In genomic region chr13:97659602-97660001, GRCh38 we compare ENCODE assay signal across 10 cellular contexts.
DNase-seq lines count a peak whose midpoint lies in the region; ATAC-seq, FAIRE-seq and TF ChIP-seq lines count a peak whose summit lies in the region.
"Had no signal": no experiment of that assay in that cellular context is flagged by ENCODE, and none has a peak within 500 bp of the region (broad histone marks: within the 10 kb centered on the region; RNA-seq: fewer than 3 reads in every experiment).

No MANE protein-coding gene starts in this region.

- H3K23ac ChIP-seq in trophoblast cell (ENCODE audit: low read length), result no peak overlapping the region

- H3K9me3 ChIP-seq in tibial artery (no peaks in the 10 kb centered on the region), trophoblast cell (ENCODE audit: insufficient read depth, low read depth, low read length) (no peaks in the 10 kb centered on the region), pancreas (no peaks in the 10 kb centered on the region)

- H2AFZ ChIP-seq in trophoblast cell (ENCODE audit: insufficient read depth, low read length, poor library complexity), result no peak overlapping the region

- no peaks in the 10 kb centered on the region for H3K36me3 ChIP-seq in tibial artery
- H3K36me3 ChIP-seq in trophoblast cell (ENCODE audit: control insufficient read depth in 1 of 2, insufficient read depth in 2 of 2, low read length in 2 of 2), result no peaks in the 10 kb centered on the region
- no peaks in the 10 kb centered on the region for H3K36me3 ChIP-seq in pancreas

- WGBS in trophoblast cell (ENCODE audit: extremely low coverage, insufficient coverage, insufficient read length), result no CpG with 5 or more reads among the region's 4 CpGs
- WGBS in pancreas, 2 donors, result 35 to 42% methylated on average over 4 of the region's 4 CpGs

- no peak overlapping the region for H3K18ac ChIP-seq in trophoblast cell (ENCODE audit: low read length)

- H4K8ac ChIP-seq in trophoblast cell (ENCODE audit: low read depth, low read length), result no peak overlapping the region

- DNase-seq in Right ventricle myocardium superior, result peak; percentile 38
- DNase-seq in cardiac septum (ENCODE audit: low spot score), result no peak
- DNase-seq in SK-N-DZ (ENCODE audit: low spot score), result peak; percentile 51
- DNase-seq in hypothalamus (lab: John Stamatoyannopoulos, UW), result peak in 28 of 51 donors; percentile 1 to 47 (median 8)
- no peak for DNase-seq in tibial artery
- no peak for DNase-seq in trophoblast cell
- no peak for DNase-seq in NCI-H1105 (lab: John Stamatoyannopoulos, UW)
- no peak for DNase-seq in pancreas
- DNase-seq: NCI-H187 treated with DMSO at 0.1 percent for 48 hours had no signal

- no peak overlapping the region for H2BK5ac ChIP-seq in trophoblast cell (ENCODE audit: low read depth, low read length, poor library complexity)

- H3K4me3 ChIP-seq in tibial artery (no peak overlapping the region), trophoblast cell (ENCODE audit: low read depth, low read length) (no peak overlapping the region), pancreas (no peak overlapping the region)

- no peak for TF ChIP-seq CTCF in tibial artery (IDR thresholded peaks at IDR 0.05)
- TF ChIP-seq CTCF in pancreas (IDR thresholded peaks at IDR 0.05), result no peak

- no peak overlapping the region for H2BK120ac ChIP-seq in trophoblast cell (ENCODE audit: insufficient read depth, low read length, poor library complexity)

- H3K14ac ChIP-seq in trophoblast cell (ENCODE audit: low read length), result no peak overlapping the region

- no peak overlapping the region for H4K12ac ChIP-seq in trophoblast cell (ENCODE audit: low read depth, low read length)

- no peak overlapping the region for H4K91ac ChIP-seq in trophoblast cell (ENCODE audit: low read depth, low read length)

- intact Hi-C loops in Right ventricle myocardium superior (cut with DNase I), result no loop called here
- intact Hi-C loops in cardiac septum (cut with DNase I), result loop anchor here (5.0 kb wide), 1 partner anchor 222 kb away; no protein-coding TSS in a partner anchor
- intact Hi-C loops in tibial artery (cut with DNase I; ENCODE audit: low total_unique reads), result no loop called here
- intact Hi-C loops in pancreas (cut with DNase I), result no loop called here

- no peaks in the 10 kb centered on the region for H3K79me1 ChIP-seq in trophoblast cell (ENCODE audit: low read length)

- no peak overlapping the region for H3K4me2 ChIP-seq in trophoblast cell (ENCODE audit: low read length)

- no peaks in the 10 kb centered on the region for H3K27me3 ChIP-seq in tibial artery
- H3K27me3 ChIP-seq in trophoblast cell (ENCODE audit: insufficient read depth, low read length), result no peaks in the 10 kb centered on the region
- H3K27me3 ChIP-seq in pancreas, result no peaks in the 10 kb centered on the region

- no peaks in the 10 kb centered on the region for H3K79me2 ChIP-seq in trophoblast cell (ENCODE audit: control insufficient read depth, insufficient read depth, low read length, poor library complexity)

- H3K27ac ChIP-seq in tibial artery (no peak overlapping the region), trophoblast cell (ENCODE audit: low read depth, low read length) (no peak overlapping the region), pancreas (no peak overlapping the region)

- no peak for FAIRE-seq in pancreas (lab: Jason Lieb, UNC)
- FAIRE-seq: frontal cortex had no signal

- no peak overlapping the region for H2BK12ac ChIP-seq in trophoblast cell (ENCODE audit: low read length)

- H3K4me1 ChIP-seq in tibial artery (no peaks in the 10 kb centered on the region), trophoblast cell (ENCODE audit: control insufficient read depth in 1 of 2, insufficient read depth in 2 of 2, low read length in 2 of 2) (peaks cover 0 to 2% of the 10 kb centered on the region in 2 experiments), pancreas (no peaks in the 10 kb centered on the region)

- no peak overlapping the region for H3K9ac ChIP-seq in trophoblast cell (ENCODE audit: low read length)

- no peak overlapping the region for H2AK5ac ChIP-seq in trophoblast cell (ENCODE audit: low read length)

- no peak overlapping the region for H3K4ac ChIP-seq in trophoblast cell (ENCODE audit: low read depth, low read length)

- no peak for ATAC-seq in Right ventricle myocardium superior (ENCODE audit: poor library complexity)
- no peak for ATAC-seq in pancreas

Comparison
In these comparisons a context has a peak if more than half of its experiments do, and no peak if none do; other contexts are left out.
1. DNase-seq: peak in Right ventricle myocardium superior (single experiment), SK-N-DZ (single experiment) and hypothalamus (28 of 51); none in cardiac septum (single experiment), tibial artery (0 of 2), trophoblast cell (0 of 2), NCI-H1105 (single experiment) and pancreas (0 of 6).